Comparison of ENCODE assay signal across 1 cellular context in genomic region chr7:29815181-29816105, GRCh38.
TF ChIP-seq lines count a peak whose summit lies in the region.

No MANE protein-coding gene starts in this region.

TF ChIP-seq in SK-N-SH treated with all-trans-retinoic acid at 6 μM for 48 hours, 23 proteins besides CTCF, POLR2A, EP300 and RAD21 (continued from another document):
- TF ChIP-seq PATZ1 (CRISPR knock-in tag; IDR thresholded peaks at IDR 0.05; ENCODE audit: borderline replicate concordance) (no peak), ARNTL (CRISPR knock-in tag; IDR thresholded peaks at IDR 0.05; ENCODE audit: borderline replicate concordance, low read depth) (no peak), ZNF8 (CRISPR knock-in tag; IDR thresholded peaks at IDR 0.05) (no peak), POU6F1 (CRISPR knock-in tag; IDR thresholded peaks at IDR 0.05; ENCODE audit: borderline replicate concordance, low read depth) (no peak), ESRRG (CRISPR knock-in tag; IDR thresholded peaks at IDR 0.05) (no peak), PPARA (CRISPR knock-in tag; IDR thresholded peaks at IDR 0.05; ENCODE audit: borderline replicate concordance) (no peak), CSDC2 (CRISPR knock-in tag; IDR thresholded peaks at IDR 0.05) (no peak)
